ENCODE assay signal across 11 cellular contexts in genomic region chr22:35900483-35901168, GRCh38.
A peak's percentile ranks its signal among the peaks of the same experiment; 100 is the strongest.
DNase-seq lines count a peak whose midpoint lies in the region; TF ChIP-seq lines count a peak whose summit lies in the region.
"Had no signal": no experiment of that assay in that cellular context is flagged by ENCODE, and none has a peak within 500 bp of the region (broad histone marks: within the 10 kb centered on the region; RNA-seq: fewer than 3 reads in every experiment).

No MANE protein-coding gene starts in this region.

- peak overlapping the region; percentile 52 for H3K27ac ChIP-seq in A673 (ENCODE audit: low read depth, low read length, poor library complexity, severe bottlenecking)

- DNase-seq in A673 (ENCODE audit: low spot score) (no peak), ELR (ENCODE audit: low read depth) (peak; percentile 73), glomerular visceral epithelial cell (ENCODE audit: extremely low spot score) (peak; percentile 45), NCI-H1417 treated with DMSO at 0.1 percent for 48 hours (lab: John Stamatoyannopoulos, UW) (no peak), DMS153 treated with DMSO at 0.1 percent for 48 hours (lab: John Stamatoyannopoulos, UW; ENCODE audit: unreplicated experiment) (no peak), NCI-H128 (lab: John Stamatoyannopoulos, UW; ENCODE audit: unreplicated experiment) (no peak), NCI-H345 treated with DMSO at 0.1 percent for 48 hours (lab: John Stamatoyannopoulos, UW; ENCODE audit: unreplicated experiment) (no peak)
- peak; percentile 34 for DNase-seq in T-helper 2 cell treated with Interferon-gamma antibody and Interleukin-4, amounts not matched to agents 5 μg/mL and 100 μg/mL, for 36 hours (ENCODE audit: low spot score)
- DNase-seq: activated B cell treated with CpG ODN at 0.5 μM for 24 hours, substantia nigra had no signal

- intact Hi-C loops in A673 (cut with micrococcal nuclease; ENCODE audit: unreplicated experiment) = no loop called here

- H3K9me3 Mint-ChIP-seq in T-helper 2 cell treated with Interferon-gamma antibody and Interleukin-4, amounts not matched to agents 5 μg/mL and 100 μg/mL, for 36 hours = no peaks in the 10 kb centered on the region
- H3K9me3 Mint-ChIP-seq: activated B cell treated with CpG ODN at 0.5 μM for 24 hours had no signal

- H3K4me3 Mint-ChIP-seq in T-helper 2 cell treated with Interferon-gamma antibody and Interleukin-4, amounts not matched to agents 5 μg/mL and 100 μg/mL, for 36 hours = peak overlapping the region; percentile 13
- H3K4me3 Mint-ChIP-seq: activated B cell treated with CpG ODN at 0.5 μM for 24 hours had no signal

- H3K27me3 Mint-ChIP-seq in T-helper 2 cell treated with Interferon-gamma antibody and Interleukin-4, amounts not matched to agents 5 μg/mL and 100 μg/mL, for 36 hours (ENCODE audit: low read depth) = peaks cover 25% of the 10 kb centered on the region
- H3K27me3 Mint-ChIP-seq: progenitor cell of endocrine pancreas had no signal

- no peaks in the 10 kb centered on the region for H3K9me3 ChIP-seq in A673 (ENCODE audit: low read depth, low read length, poor library complexity, severe bottlenecking)

- H3K4me3 ChIP-seq in A673 (ENCODE audit: low read depth, low read length, poor library complexity, severe bottlenecking) = no peak overlapping the region

- BruUV-seq in A673 (replicated peaks; lab: Mats Ljungman, UMichigan) = no TSS peak

- POLR2A ChIA-PET in A673 (lab: Charles Lee; ENCODE audit: low non-redundant PET) = no interaction called here

- no peak for TF ChIP-seq CTCF in A673 (conservative IDR thresholded peaks at IDR 0.05; ENCODE audit: low read depth, low read length)

- H3K36me3 Mint-ChIP-seq in T-helper 2 cell treated with Interferon-gamma antibody and Interleukin-4, amounts not matched to agents 5 μg/mL and 100 μg/mL, for 36 hours (ENCODE audit: low read depth) = no peaks in the 10 kb centered on the region

- peaks cover 12% of the 10 kb centered on the region for H3K4me1 Mint-ChIP-seq in T-helper 2 cell treated with Interferon-gamma antibody and Interleukin-4, amounts not matched to agents 5 μg/mL and 100 μg/mL, for 36 hours (ENCODE audit: low read depth)

- no peak overlapping the region for H3K27ac Mint-ChIP-seq in T-helper 2 cell treated with Interferon-gamma antibody and Interleukin-4, amounts not matched to agents 5 μg/mL and 100 μg/mL, for 36 hours
- H3K27ac Mint-ChIP-seq: activated B cell treated with CpG ODN at 0.5 μM for 24 hours, progenitor cell of endocrine pancreas had no signal

- H3K4me1 ChIP-seq in A673 (ENCODE audit: insufficient read depth, low read length, poor library complexity, severe bottlenecking) = peaks cover 45% of the 10 kb centered on the region

- H3K27me3 ChIP-seq in A673 (replicated peaks; ENCODE audit: insufficient read depth, low read depth, low read length, poor library complexity) = no peaks in the 10 kb centered on the region

- CTCF ChIA-PET in A673 (lab: Charles Lee) = interaction anchor here (0.6 kb wide), 2 partner anchors 42 to 143 kb away, joined by 4 read pairs; no protein-coding TSS in a partner anchor

- H3K36me3 ChIP-seq in A673 (ENCODE audit: insufficient read depth, low read length, poor library complexity, severe bottlenecking) = no peaks in the 10 kb centered on the region

Comparison
In these comparisons a context has a peak if more than half of its experiments do, and no peak if none do; other contexts are left out.
1. DNase-seq: peak in ELR (single experiment), T-helper 2 cell treated with Interferon-gamma antibody and Interleukin-4, amounts not matched to agents 5 μg/mL and 100 μg/mL, for 36 hours (single experiment) and glomerular visceral epithelial cell (single experiment); none in A673 (single experiment), NCI-H1417 treated with DMSO at 0.1 percent for 48 hours (single experiment), DMS153 treated with DMSO at 0.1 percent for 48 hours (single experiment), NCI-H128 (single experiment) and NCI-H345 treated with DMSO at 0.1 percent for 48 hours (single experiment).